In genomic region chr16:89695875-89696597, GRCh38 we compare ENCODE assay signal across 12 cellular contexts. TPM values are rescaled to one million over a fixed set of nuclear protein-coding genes. Genes with fewer than 3 reads are reported as not detected.
DNase-seq lines count a peak whose midpoint lies in the region; TF ChIP-seq lines count a peak whose summit lies in the region.
"Had no signal": no experiment of that assay in that cellular context is flagged by ENCODE, and none has a peak within 500 bp of the region (broad histone marks: within the 10 kb centered on the region; RNA-seq: fewer than 3 reads in every experiment).

No MANE protein-coding gene starts in this region.

- no peaks in the 10 kb centered on the region for H3K27me3 Mint-ChIP-seq in endodermal cell (ENCODE audit: insufficient read depth)

- WGBS in endodermal cell (ENCODE audit: insufficient coverage in 1 of 2, insufficient read length in 1 of 2), 2 experiments, result 92% methylated on average over 13 to 21 of the region's 21 CpGs

- H3K4me3 ChIP-seq in HEK293 (ENCODE audit: low read depth, low read length), result no peak overlapping the region
- H3K4me3 ChIP-seq in endodermal cell (ENCODE audit: low read length), result no peak overlapping the region

- POLR2A ChIA-PET in HEK293 (lab: Yijun Ruan, JAX), result interaction anchor here (1.0 to 1.9 kb wide), 2 partner anchors 9 to 10 kb away, joined by 5 to 10 read pairs; partner anchors contain the start of gene CDK10

- CTCF ChIA-PET in HEK293 (lab: Yijun Ruan, JAX), result interaction anchor here (0.5 kb wide), 1 partner anchor 297 kb away, joined by 3 read pairs; no protein-coding TSS in a partner anchor

- H3K4me1 Mint-ChIP-seq in endodermal cell, result peaks cover 4% of the 10 kb centered on the region

- no peak overlapping the region for H3K9ac ChIP-seq in endodermal cell (ENCODE audit: extremely low read depth, low read length, poor library complexity, severe bottlenecking)

- H3K27ac Mint-ChIP-seq in endodermal cell, result peak overlapping the region; percentile 48

- no peak overlapping the region for H3K27ac ChIP-seq in HEK293 (ENCODE audit: extremely low read depth, low read depth, low read length)
- H3K27ac ChIP-seq in endodermal cell (ENCODE audit: low read depth, low read length), result no peak overlapping the region

- no peaks in the 10 kb centered on the region for H3K27me3 ChIP-seq in endodermal cell (ENCODE audit: control insufficient read depth, insufficient read depth, low read length, poor library complexity, severe bottlenecking)

- peaks cover 42% of the 10 kb centered on the region for H3K36me3 Mint-ChIP-seq in endodermal cell (ENCODE audit: low read depth)

- H3K9me3 ChIP-seq in HEK293 (ENCODE audit: control insufficient read depth, insufficient read depth, low read depth, low read length) (no peaks in the 10 kb centered on the region), endodermal cell (ENCODE audit: control insufficient read depth, low read length) (no peaks in the 10 kb centered on the region)

- TF ChIP-seq CTCF in HEK293 (tag by site-specific recombination; IDR thresholded peaks at IDR 0.05) (no peak), endodermal cell (conservative IDR thresholded peaks at IDR 0.05) (no peak)

- no peaks in the 10 kb centered on the region for H3K9me3 Mint-ChIP-seq in endodermal cell
- H3K9me3 Mint-ChIP-seq: activated T-cell treated with anti-CD3 and anti-CD28 coated beads, Interleukin-2, amount 50 U/mL, for 4 hours had no signal

- H3K4me3 Mint-ChIP-seq in endodermal cell, result no peak overlapping the region
- H3K4me3 Mint-ChIP-seq: activated T-cell treated with anti-CD3 and anti-CD28 coated beads, Interleukin-2, amount 50 U/mL, for 4 hours had no signal

- peaks cover 0 to 69% of the 10 kb centered on the region in 2 experiments; a peak in 2 of 3 replicates for H3K36me3 ChIP-seq in HEK293 (ENCODE audit: control insufficient read depth in 2 of 2, insufficient read depth in 1 of 2, low read length in 2 of 2)
- H3K36me3 ChIP-seq in endodermal cell (ENCODE audit: control insufficient read depth, insufficient read depth, low read length), result peaks cover 36% of the 10 kb centered on the region

- DNase-seq in 8988T, result peak; percentile 63
- peak; percentile 51 for DNase-seq in endodermal cell
- DNase-seq in ecto neural progenitor cell (ENCODE audit: low spot score), result no peak
- no peak for DNase-seq in NCI-H526 (lab: John Stamatoyannopoulos, UW)
- no peak for DNase-seq in putamen (ENCODE audit: low spot score)
- DNase-seq: activated CD4-positive, alpha-beta T cell treated with anti-CD3 and anti-CD28 coated beads for 48 hours; activated T-cell treated with anti-CD3 and anti-CD28 coated beads, Interleukin-2, amount 50 U/mL, for 4 hours; HCEC 1CT; Kasumi-1; NCI-H1930; NCI-H69 had no signal

- H3K4me1 ChIP-seq in HEK293 (ENCODE audit: control insufficient read depth, insufficient read depth, low read length), result peaks cover 8% of the 10 kb centered on the region
- peaks cover 4% of the 10 kb centered on the region for H3K4me1 ChIP-seq in endodermal cell (ENCODE audit: control insufficient read depth, insufficient read depth, low read length)

TF ChIP-seq in HEK293, 187 proteins besides CTCF, POLR2A, EP300 and RAD21:
- TF ChIP-seq SP2 (tag by site-specific recombination; IDR thresholded peaks at IDR 0.05) (0 out of 2 replicates have a peak, but pooled peaks have one; percentile 11), HIC1 (tag by site-specific recombination; IDR thresholded peaks at IDR 0.05) (0 out of 2 replicates have a peak, but pooled peaks have one; percentile 35), ZBTB21 (tag by site-specific recombination; IDR thresholded peaks at IDR 0.05) (no peak)

RNA-seq across cellular contexts. Expression of gene SPATA2L, which starts 5.5 kb away (rescaled TPM):
- 10 to 100 TPM; 22.9 to 28.8 TPM for total RNA-seq in endodermal cell
- polyA plus RNA-seq in endodermal cell (2013, experiment 1 of 2), result 8.1 TPM
- 8.7 TPM for polyA plus RNA-seq in endodermal cell (2013, experiment 2 of 2)

RNA-seq across cellular contexts. Expression of gene CDK10, which starts 9.5 kb away (rescaled TPM):
- 100 to 1,000 TPM; 108 to 123 TPM for total RNA-seq in endodermal cell
- polyA plus RNA-seq in endodermal cell (2013, experiment 1 of 2), result 95.5 TPM
- 113 TPM for polyA plus RNA-seq in endodermal cell (2013, experiment 2 of 2)

RNA-seq across cellular contexts. Expression of gene VPS9D1, which starts 24.7 kb away (rescaled TPM):
- total RNA-seq in endodermal cell, result 10 to 100 TPM in 1 of 2 donors, 1 to 10 TPM in 1; 7.4 to 10.0 TPM
- 12.8 TPM for polyA plus RNA-seq in endodermal cell (2013, experiment 1 of 2)
- polyA plus RNA-seq in endodermal cell (2013, experiment 2 of 2), result 10.7 TPM

RNA-seq across cellular contexts. Expression of gene ZNF276, which starts 25.3 kb away (rescaled TPM):
- 10 to 100 TPM; 28.2 to 32.6 TPM for total RNA-seq in endodermal cell
- 22.9 TPM for polyA plus RNA-seq in endodermal cell (2013, experiment 1 of 2)
- polyA plus RNA-seq in endodermal cell (2013, experiment 2 of 2), result 15.8 TPM

RNA-seq across cellular contexts. Expression of gene SPATA33, which starts 38.4 kb away (rescaled TPM):
- total RNA-seq in endodermal cell, result 10 to 100 TPM; 21.8 to 28.7 TPM
- polyA plus RNA-seq in endodermal cell (2013, experiment 1 of 2), result 19.6 TPM
- polyA plus RNA-seq in endodermal cell (2013, experiment 2 of 2), result 16.8 TPM

Comparison
In these comparisons a context has a peak if more than half of its experiments do, and no peak if none do; other contexts are left out.
1. DNase-seq: peak in 8988T (single experiment) and endodermal cell (single experiment); none in ecto neural progenitor cell (single experiment), NCI-H526 (0 of 2) and putamen (single experiment).